ENCODE assay signal across 12 cellular contexts in genomic region chr13:20125129-20125782, GRCh38. TPM values are rescaled to one million over a fixed set of nuclear protein-coding genes. Genes with fewer than 3 reads are reported as not detected.
DNase-seq lines count a peak whose midpoint lies in the region; ATAC-seq and TF ChIP-seq lines count a peak whose summit lies in the region.
"Had no signal": no experiment of that assay in that cellular context is flagged by ENCODE, and none has a peak within 500 bp of the region (broad histone marks: within the 10 kb centered on the region; RNA-seq: fewer than 3 reads in every experiment).

No MANE protein-coding gene starts in this region.

- WGBS in mesenchymal stem cell: 71% methylated on average over 2 of the region's 4 CpGs

- no peak overlapping the region for H3K27ac Mint-ChIP-seq in activated CD8-positive, alpha-beta memory T cell treated with anti-CD3 and anti-CD28 coated beads, Interleukin-2, amount 10 ng/mL, durations not matched to agents 7 days and 5 days

- in situ Hi-C loops in KBM-7 (cut with MboI; ENCODE audit: low pct_unique_long_range_greater_than_20kb, low sequenced_read_pairs): no loop called here

- H3K9me3 Mint-ChIP-seq in activated CD8-positive, alpha-beta memory T cell treated with anti-CD3 and anti-CD28 coated beads, Interleukin-2, amount 10 ng/mL, durations not matched to agents 7 days and 5 days (ENCODE audit: low read depth): no peaks in the 10 kb centered on the region

- peaks cover 8% of the 10 kb centered on the region for H3K4me1 Mint-ChIP-seq in activated CD8-positive, alpha-beta memory T cell treated with anti-CD3 and anti-CD28 coated beads, Interleukin-2, amount 10 ng/mL, durations not matched to agents 7 days and 5 days

- no peak overlapping the region for H3K23ac ChIP-seq in mesenchymal stem cell (ENCODE audit: low read length in 2 of 2)

- H2AK5ac ChIP-seq in mesenchymal stem cell (ENCODE audit: low read length, severe bottlenecking): no peak overlapping the region

- no peak for TF ChIP-seq CTCF in BJ (IDR thresholded peaks at IDR 0.05; ENCODE audit: insufficient read depth, low read depth, low read length)
- TF ChIP-seq CTCF in LNCaP clone FGC (IDR thresholded peaks at IDR 0.05; ENCODE audit: control insufficient read depth, extremely low read depth, insufficient read depth): no peak

- no peak overlapping the region for H3K18ac ChIP-seq in mesenchymal stem cell (ENCODE audit: low read depth in 1 of 2, low read length in 2 of 2)

- no peak overlapping the region for H3K4ac ChIP-seq in mesenchymal stem cell (ENCODE audit: low read depth in 1 of 2, low read length in 2 of 2)

- no peaks in the 10 kb centered on the region for H3K36me3 ChIP-seq in BJ (ENCODE audit: control insufficient read depth, insufficient read depth, low read length)
- no peaks in the 10 kb centered on the region for H3K36me3 ChIP-seq in mesenchymal stem cell (ENCODE audit: control insufficient read depth in 1 of 2, insufficient read depth in 2 of 2, low read depth in 1 of 2, low read length in 2 of 2)
- H3K36me3 ChIP-seq: tibial nerve had no signal

- CTCF ChIA-PET in BJ (lab: Yijun Ruan, JAX): no interaction called here
- CTCF ChIA-PET in activated CD8-positive, alpha-beta memory T cell treated with anti-CD3 and anti-CD28 coated beads, Interleukin-2, amount 10 ng/mL, durations not matched to agents 7 days and 5 days (lab: Charles Lee): interaction anchor here (1.1 kb wide), 1 partner anchor 369 kb away, joined by 3 read pairs; no protein-coding TSS in a partner anchor

- H3K36me3 Mint-ChIP-seq in activated CD8-positive, alpha-beta memory T cell treated with anti-CD3 and anti-CD28 coated beads, Interleukin-2, amount 10 ng/mL, durations not matched to agents 7 days and 5 days: no peaks in the 10 kb centered on the region

- ATAC-seq in activated CD8-positive, alpha-beta memory T cell treated with anti-CD3 and anti-CD28 coated beads, Interleukin-2, amount 10 ng/mL, durations not matched to agents 7 days and 5 days: no peak
- ATAC-seq in GM21825 (IDR thresholded peaks at IDR 0.05; ENCODE audit: unreplicated experiment): no peak

- H3K9ac ChIP-seq in mesenchymal stem cell (ENCODE audit: low read length): peak overlapping the region; percentile 83

- no peak overlapping the region for H2AFZ ChIP-seq in mesenchymal stem cell (ENCODE audit: low read depth, low read length)

- no peak overlapping the region for H2BK12ac ChIP-seq in mesenchymal stem cell (ENCODE audit: low read length in 2 of 2)

- H3K4me1 ChIP-seq in mesenchymal stem cell (ENCODE audit: control insufficient read depth, insufficient read depth, low read depth, low read length): peaks cover 15% of the 10 kb centered on the region

- no peaks in the 10 kb centered on the region for H3K9me3 ChIP-seq in mesenchymal stem cell (ENCODE audit: control insufficient read depth, low read length)
- H3K9me3 ChIP-seq: tibial nerve had no signal

- no peak overlapping the region for H3K14ac ChIP-seq in mesenchymal stem cell (ENCODE audit: low read length in 2 of 2)

- POLR2A ChIA-PET in BJ (lab: Charles Lee): no interaction called here

- H3K27me3 ChIP-seq in BJ (ENCODE audit: control insufficient read depth, insufficient read depth, low read length) (no peaks in the 10 kb centered on the region; the same call in 1 of the 2 replicates), mesenchymal stem cell (ENCODE audit: control insufficient read depth in 1 of 2, insufficient read depth in 1 of 2, low read length in 2 of 2) (peaks cover 3 to 17% of the 10 kb centered on the region in 2 experiments)

- H2BK15ac ChIP-seq in mesenchymal stem cell (ENCODE audit: low read depth, poor library complexity, severe bottlenecking): no peak overlapping the region

- no peak overlapping the region for H4K8ac ChIP-seq in mesenchymal stem cell (ENCODE audit: low read length)

- H3K4me3 ChIP-seq in BJ (ENCODE audit: low read depth, low read length): no peak overlapping the region
- no peak overlapping the region for H3K4me3 ChIP-seq in LNCaP clone FGC (ENCODE audit: low read depth, low read length)
- peak overlapping the region in 1 of 2 experiments; percentile 17 for H3K4me3 ChIP-seq in mesenchymal stem cell (ENCODE audit: insufficient read depth in 1 of 2, low read depth in 1 of 2, low read length in 2 of 2)
- H3K4me3 ChIP-seq: tibial nerve had no signal

- no peaks in the 10 kb centered on the region for H3K79me1 ChIP-seq in mesenchymal stem cell (replicated peaks; ENCODE audit: low read length, poor library complexity, severe bottlenecking)

- H3K4me2 ChIP-seq in mesenchymal stem cell (ENCODE audit: low read length, poor library complexity, severe bottlenecking): no peak overlapping the region

- H3K27ac ChIP-seq in cingulate gyrus (ENCODE audit: low read depth, low read length): peak overlapping the region; percentile 54
- no peak overlapping the region for H3K27ac ChIP-seq in mesenchymal stem cell (ENCODE audit: low read length, poor library complexity, severe bottlenecking)

- peaks cover 34% of the 10 kb centered on the region for H3K27me3 Mint-ChIP-seq in activated CD8-positive, alpha-beta memory T cell treated with anti-CD3 and anti-CD28 coated beads, Interleukin-2, amount 10 ng/mL, durations not matched to agents 7 days and 5 days

- no peak overlapping the region for H3K4me3 Mint-ChIP-seq in activated CD8-positive, alpha-beta memory T cell treated with anti-CD3 and anti-CD28 coated beads, Interleukin-2, amount 10 ng/mL, durations not matched to agents 7 days and 5 days

- no peak overlapping the region for H2BK120ac ChIP-seq in mesenchymal stem cell (ENCODE audit: low read depth, low read length)

- no peak overlapping the region for H4K91ac ChIP-seq in mesenchymal stem cell (ENCODE audit: low read length)

- DNase-seq in BJ (ENCODE audit: low read depth) (peak; percentile 4), LNCaP clone FGC (ENCODE audit: low read depth) (peak; percentile 14), mesenchymal stem cell (peak; percentile 59), glomerular visceral epithelial cell (ENCODE audit: extremely low spot score) (no peak), KBM-7 (no peak)
- DNase-seq in activated CD8-positive, alpha-beta memory T cell treated with anti-CD3 and anti-CD28 coated beads, Interleukin-2, amount 10 ng/mL, durations not matched to agents 7 days and 5 days: no peak
- DNase-seq: activated CD8-positive, alpha-beta memory T cell treated with anti-CD3 and anti-CD28 coated beads, Interleukin-2, amount 50 U/mL, for 4 hours; cerebellar nuclear complex; NCI-H748 treated with DMSO at 0.1 percent for 48 hours had no signal

- no peak overlapping the region for H2BK5ac ChIP-seq in mesenchymal stem cell (ENCODE audit: low read depth, low read length, poor library complexity, severe bottlenecking)

RNA-seq across cellular contexts. Expression of gene GJA3, which starts 35.6 kb away (rescaled TPM):
- 0.05 and 0.13 TPM in 2 replicates for polyA plus RNA-seq in BJ (2011; rRNA removed)
- polyA minus RNA-seq in BJ (2011; rRNA and poly(A)+ RNA removed): 0.09 and 0.21 TPM in 2 replicates
- 0.03 TPM for polyA plus RNA-seq in mesenchymal stem cell (2013, experiment 1 of 2)
- 0.03 TPM for polyA plus RNA-seq in mesenchymal stem cell (2013, experiment 2 of 2)
- under 1 TPM; 0.75 to 0.76 TPM for total RNA-seq in activated CD8-positive, alpha-beta memory T cell treated with anti-CD3 and anti-CD28 coated beads, Interleukin-2, amount 10 ng/mL, durations not matched to agents 7 days and 5 days

Comparison
In these comparisons a context has a peak if more than half of its experiments do, and no peak if none do; other contexts are left out.
1. DNase-seq: peak in BJ (single experiment), LNCaP clone FGC (single experiment) and mesenchymal stem cell (single experiment); none in glomerular visceral epithelial cell (single experiment), activated CD8-positive, alpha-beta memory T cell treated with anti-CD3 and anti-CD28 coated beads, Interleukin-2, amount 10 ng/mL, durations not matched to agents 7 days and 5 days (single experiment) and KBM-7 (single experiment).